In the genomic region with DNA sequence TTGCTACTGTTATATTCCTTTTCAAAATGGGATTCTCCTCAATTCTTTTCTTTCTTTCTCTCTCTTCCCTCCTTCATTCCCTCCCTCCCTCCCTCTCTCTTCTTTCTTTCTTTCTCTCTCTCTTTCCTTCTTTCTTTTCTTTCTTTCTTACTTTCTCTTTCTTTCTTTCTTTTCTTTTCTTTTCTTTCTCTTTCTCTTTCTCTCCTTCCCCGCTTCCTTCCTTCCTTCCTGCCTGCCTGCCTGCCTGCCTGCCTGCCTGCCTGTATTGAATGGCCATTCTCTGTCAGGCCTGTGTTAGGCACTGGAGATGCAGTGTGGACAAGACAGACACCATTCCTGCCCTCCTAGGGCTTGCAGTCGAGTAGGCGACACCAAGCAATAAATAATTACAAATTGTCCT, we compare ENCODE assay signal across 11 cellular contexts. TPM values are rescaled to one million over a fixed set of nuclear protein-coding genes. Genes with fewer than 3 reads are reported as not detected.
"Had no signal": no experiment of that assay in that cellular context is flagged by ENCODE, and none has a peak within 500 bp of the region (broad histone marks: within the 10 kb centered on the region; RNA-seq: fewer than 3 reads in every experiment).

No MANE protein-coding gene starts in this region.

- H3K4me3 ChIP-seq: GM23248, HAP-1 had no signal

- DNase-seq: GM23248, GOT3, H7, KBM-7 had no signal

- ATAC-seq: HCT116, HepG2 had no signal

- H2AFZ ChIP-seq: GM23248 had no signal

- FAIRE-seq: HepG2 had no signal

- H3K9me3 ChIP-seq: HAP-1 had no signal

- H3K9ac ChIP-seq: GM23248, KMS-11 had no signal

- H3K27ac ChIP-seq: GM23248, HL-60, KMS-11 had no signal

- H3K4me2 ChIP-seq: KMS-11 had no signal

RNA-seq across cellular contexts. Expression of a gene that starts 11.5 kb away (rescaled TPM):
- total RNA-seq: H4, HT1080 had no signal
